ENCODE assay signal across 2 cellular contexts in the genomic region with DNA sequence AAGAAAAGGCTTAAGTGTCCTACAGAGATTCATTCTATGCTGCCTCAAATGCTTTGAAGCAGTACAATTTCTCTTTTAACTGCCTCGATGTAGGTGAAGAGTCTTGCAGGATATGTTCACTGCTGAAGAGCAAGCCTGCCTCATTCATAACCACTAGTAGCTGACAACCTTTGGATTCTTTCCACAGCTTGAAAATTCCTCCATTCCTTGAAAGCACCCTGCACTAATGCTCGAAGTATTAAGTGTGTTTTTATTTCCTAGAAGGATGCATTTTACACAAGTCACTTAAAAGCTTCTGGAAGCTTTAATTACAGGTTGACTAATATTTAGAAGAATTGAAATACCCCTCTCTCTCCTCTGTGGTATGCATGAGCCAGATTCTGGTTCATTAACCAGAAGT.
TF ChIP-seq lines count a peak whose summit lies in the region.

No MANE protein-coding gene starts in this region.

TF ChIP-seq in SK-N-SH treated with all-trans-retinoic acid at 6 μM for 48 hours, 23 proteins besides CTCF, POLR2A, EP300 and RAD21 (continued from another document):
- TF ChIP-seq OSR1 (CRISPR knock-in tag; IDR thresholded peaks at IDR 0.05) (no peak), TOX (CRISPR knock-in tag; IDR thresholded peaks at IDR 0.05; ENCODE audit: borderline replicate concordance) (no peak), ISL1 (CRISPR knock-in tag; IDR thresholded peaks at IDR 0.05) (peak; percentile 58), CSDC2 (CRISPR knock-in tag; IDR thresholded peaks at IDR 0.05) (no peak), ZC3H10 (CRISPR knock-in tag; IDR thresholded peaks at IDR 0.05) (no peak)

TF ChIP-seq in GM23338, 12 proteins besides CTCF, POLR2A, EP300 and RAD21 (continued from another document):
- TF ChIP-seq, protein P1, sequence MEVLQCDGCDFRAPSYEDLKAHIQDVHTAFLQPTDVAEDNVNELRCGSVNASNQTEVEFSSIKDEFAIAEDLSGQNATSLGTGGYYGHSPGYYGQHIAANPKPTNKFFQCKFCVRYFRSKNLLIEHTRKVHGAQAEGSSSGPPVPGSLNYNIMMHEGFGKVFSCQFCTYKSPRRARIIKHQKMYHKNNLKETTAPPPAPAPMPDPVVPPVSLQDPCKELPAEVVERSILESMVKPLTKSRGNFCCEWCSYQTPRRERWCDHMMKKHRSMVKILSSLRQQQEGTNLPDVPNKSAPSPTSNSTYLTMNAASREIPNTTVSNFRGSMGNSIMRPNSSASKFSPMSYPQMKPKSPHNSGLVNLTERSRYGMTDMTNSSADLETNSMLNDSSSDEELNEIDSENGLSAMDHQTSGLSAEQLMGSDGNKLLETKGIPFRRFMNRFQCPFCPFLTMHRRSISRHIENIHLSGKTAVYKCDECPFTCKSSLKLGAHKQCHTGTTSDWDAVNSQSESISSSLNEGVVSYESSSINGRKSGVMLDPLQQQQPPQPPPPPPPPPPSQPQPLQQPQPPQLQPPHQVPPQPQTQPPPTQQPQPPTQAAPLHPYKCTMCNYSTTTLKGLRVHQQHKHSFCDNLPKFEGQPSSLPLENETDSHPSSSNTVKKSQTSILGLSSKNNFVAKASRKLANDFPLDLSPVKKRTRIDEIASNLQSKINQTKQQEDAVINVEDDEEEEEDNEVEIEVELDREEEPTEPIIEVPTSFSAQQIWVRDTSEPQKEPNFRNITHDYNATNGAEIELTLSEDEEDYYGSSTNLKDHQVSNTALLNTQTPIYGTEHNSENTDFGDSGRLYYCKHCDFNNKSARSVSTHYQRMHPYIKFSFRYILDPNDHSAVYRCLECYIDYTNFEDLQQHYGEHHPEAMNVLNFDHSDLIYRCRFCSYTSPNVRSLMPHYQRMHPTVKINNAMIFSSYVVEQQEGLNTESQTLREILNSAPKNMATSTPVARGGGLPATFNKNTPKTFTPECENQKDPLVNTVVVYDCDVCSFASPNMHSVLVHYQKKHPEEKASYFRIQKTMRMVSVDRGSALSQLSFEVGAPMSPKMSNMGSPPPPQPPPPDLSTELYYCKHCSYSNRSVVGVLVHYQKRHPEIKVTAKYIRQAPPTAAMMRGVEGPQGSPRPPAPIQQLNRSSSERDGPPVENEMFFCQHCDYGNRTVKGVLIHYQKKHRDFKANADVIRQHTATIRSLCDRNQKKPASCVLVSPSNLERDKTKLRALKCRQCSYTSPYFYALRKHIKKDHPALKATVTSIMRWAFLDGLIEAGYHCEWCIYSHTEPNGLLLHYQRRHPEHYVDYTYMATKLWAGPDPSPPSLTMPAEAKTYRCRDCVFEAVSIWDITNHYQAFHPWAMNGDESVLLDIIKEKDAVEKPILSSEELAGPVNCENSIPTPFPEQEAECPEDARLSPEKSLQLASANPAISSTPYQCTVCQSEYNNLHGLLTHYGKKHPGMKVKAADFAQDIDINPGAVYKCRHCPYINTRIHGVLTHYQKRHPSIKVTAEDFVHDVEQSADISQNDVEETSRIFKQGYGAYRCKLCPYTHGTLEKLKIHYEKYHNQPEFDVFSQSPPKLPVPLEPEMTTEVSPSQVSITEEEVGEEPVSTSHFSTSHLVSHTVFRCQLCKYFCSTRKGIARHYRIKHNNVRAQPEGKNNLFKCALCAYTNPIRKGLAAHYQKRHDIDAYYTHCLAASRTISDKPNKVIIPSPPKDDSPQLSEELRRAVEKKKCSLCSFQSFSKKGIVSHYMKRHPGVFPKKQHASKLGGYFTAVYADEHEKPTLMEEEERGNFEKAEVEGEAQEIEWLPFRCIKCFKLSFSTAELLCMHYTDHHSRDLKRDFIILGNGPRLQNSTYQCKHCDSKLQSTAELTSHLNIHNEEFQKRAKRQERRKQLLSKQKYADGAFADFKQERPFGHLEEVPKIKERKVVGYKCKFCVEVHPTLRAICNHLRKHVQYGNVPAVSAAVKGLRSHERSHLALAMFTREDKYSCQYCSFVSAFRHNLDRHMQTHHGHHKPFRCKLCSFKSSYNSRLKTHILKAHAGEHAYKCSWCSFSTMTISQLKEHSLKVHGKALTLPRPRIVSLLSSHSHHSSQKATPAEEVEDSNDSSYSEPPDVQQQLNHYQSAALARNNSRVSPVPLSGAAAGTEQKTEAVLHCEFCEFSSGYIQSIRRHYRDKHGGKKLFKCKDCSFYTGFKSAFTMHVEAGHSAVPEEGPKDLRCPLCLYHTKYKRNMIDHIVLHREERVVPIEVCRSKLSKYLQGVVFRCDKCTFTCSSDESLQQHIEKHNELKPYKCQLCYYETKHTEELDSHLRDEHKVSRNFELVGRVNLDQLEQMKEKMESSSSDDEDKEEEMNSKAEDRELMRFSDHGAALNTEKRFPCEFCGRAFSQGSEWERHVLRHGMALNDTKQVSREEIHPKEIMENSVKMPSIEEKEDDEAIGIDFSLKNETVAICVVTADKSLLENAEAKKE (CRISPR knock-in tag; IDR thresholded peaks at IDR 0.05) = no peak
- no peak for TF ChIP-seq EZH2phosphoT487 (IDR thresholded peaks at IDR 0.05; ENCODE audit: unreplicated experiment)
- TF ChIP-seq JUNB (IDR thresholded peaks at IDR 0.05; ENCODE audit: unreplicated experiment) = no peak
- TF ChIP-seq CREB1 (CRISPR knock-in tag; IDR thresholded peaks at IDR 0.05; ENCODE audit: low read depth) = no peak
- TF ChIP-seq ZNF331 (CRISPR knock-in tag; IDR thresholded peaks at IDR 0.05; ENCODE audit: low read depth) = no peak
- TF ChIP-seq ETS1 (IDR thresholded peaks at IDR 0.05) = no peak
- no peak for TF ChIP-seq POLR2AphosphoS5 (IDR thresholded peaks at IDR 0.05; ENCODE audit: low read depth)
- TF ChIP-seq ZNF114 (CRISPR knock-in tag; IDR thresholded peaks at IDR 0.05) = no peak
